16 cellular contexts compared by ENCODE assay signal in the genomic region with DNA sequence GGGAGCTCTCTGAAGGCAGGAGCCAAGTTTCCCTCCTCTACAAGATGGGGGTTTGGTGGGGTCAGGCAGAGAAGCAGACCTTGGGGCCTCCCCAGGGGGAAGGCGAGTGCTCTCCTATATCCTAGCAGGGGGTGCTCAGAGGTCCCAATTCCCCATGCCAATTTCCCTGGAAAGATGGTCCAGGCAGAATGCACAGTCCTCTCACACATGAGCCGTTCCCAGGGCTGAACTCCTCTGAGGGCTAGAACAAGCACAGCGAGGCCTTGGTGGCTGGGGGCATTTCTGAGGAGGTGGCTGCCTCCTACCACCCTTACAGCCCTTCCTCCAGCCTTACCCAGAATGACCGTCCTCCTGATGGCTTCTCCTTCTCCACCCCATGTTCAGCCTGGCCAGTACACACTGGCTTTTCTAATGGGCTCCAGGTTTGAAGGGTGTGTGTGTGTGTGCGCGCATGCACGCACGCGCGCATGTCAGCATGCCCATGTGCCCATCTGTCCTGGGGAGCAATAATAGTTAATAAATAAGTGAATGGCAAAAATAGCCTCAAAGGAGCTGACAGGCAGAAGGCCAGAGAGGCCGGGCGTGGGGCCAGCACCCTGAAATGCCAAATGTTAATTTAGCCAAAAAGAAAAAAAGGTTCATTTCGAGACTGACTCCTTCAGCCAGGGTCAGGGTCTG. TPM values are rescaled to one million over a fixed set of nuclear protein-coding genes. Genes with fewer than 3 reads are reported as not detected.
DNase-seq lines count a peak whose midpoint lies in the region; TF ChIP-seq lines count a peak whose summit lies in the region.
"Had no signal": no experiment of that assay in that cellular context is flagged by ENCODE, and none has a peak within 500 bp of the region (broad histone marks: within the 10 kb centered on the region; RNA-seq: fewer than 3 reads in every experiment).

No MANE protein-coding gene starts in this region.

- H3K4me3 ChIP-seq in adrenal gland (no peak overlapping the region), fibroblast of the aortic adventitia (ENCODE audit: low read depth, low read length) (no peak overlapping the region), osteoblast (ENCODE audit: insufficient read depth, low read length) (no peak overlapping the region), tibial artery (no peak overlapping the region)
- H3K4me3 ChIP-seq: gastrocnemius medialis, lower lobe of right lung, upper lobe of left lung had no signal

- H4K20me1 ChIP-seq in osteoblast (ENCODE audit: insufficient read depth, low read length) = no peaks in the 10 kb centered on the region

- H3K36me3 ChIP-seq in adrenal gland (replicated peaks in 1 of 2) = no peaks in the 10 kb centered on the region
- no peaks in the 10 kb centered on the region for H3K36me3 ChIP-seq in osteoblast (ENCODE audit: insufficient read depth, low read length)
- no peaks in the 10 kb centered on the region for H3K36me3 ChIP-seq in tibial artery
- H3K36me3 ChIP-seq: gastrocnemius medialis, lower lobe of right lung, upper lobe of left lung had no signal

- H3K9me3 ChIP-seq in adrenal gland (replicated peaks in 1 of 3) = no peaks in the 10 kb centered on the region
- H3K9me3 ChIP-seq in osteoblast (ENCODE audit: low read depth, low read length) = no peaks in the 10 kb centered on the region
- no peaks in the 10 kb centered on the region for H3K9me3 ChIP-seq in tibial artery
- H3K9me3 ChIP-seq: gastrocnemius medialis, lower lobe of right lung, upper lobe of left lung had no signal

- peak overlapping the region in 2 of 5 donors; percentile 16 to 27 for H3K27ac ChIP-seq in adrenal gland
- no peak overlapping the region for H3K27ac ChIP-seq in osteoblast (ENCODE audit: low read depth, low read length)
- H3K27ac ChIP-seq in tibial artery = peak overlapping the region; percentile 90 to 96
- H3K27ac ChIP-seq: HL-60, lower lobe of right lung, upper lobe of left lung had no signal

- no peak overlapping the region for H2AFZ ChIP-seq in osteoblast (ENCODE audit: low read length)

- WGBS in adrenal gland, 4 donors = 19 to 49% (median 41%) methylated on average over 9 to 13 of the region's 13 CpGs

- intact Hi-C loops in adrenal gland (cut with DNase I) = no loop called here
- intact Hi-C loops in tibial artery (cut with DNase I; ENCODE audit: low total_unique reads) = no loop called here

- TF ChIP-seq POLR2A in adrenal gland (IDR thresholded peaks at IDR 0.05) = no peak

- TF ChIP-seq CTCF in adrenal gland (IDR thresholded peaks at IDR 0.05) = no peak
- TF ChIP-seq CTCF in fibroblast of the aortic adventitia (IDR thresholded peaks at IDR 0.05; ENCODE audit: insufficient read depth, low read length) = no peak
- no peak for TF ChIP-seq CTCF in osteoblast (IDR thresholded peaks at IDR 0.05; ENCODE audit: extremely low read depth, low read depth, low read length)
- no peak for TF ChIP-seq CTCF in tibial artery (IDR thresholded peaks at IDR 0.05)

- H3K79me2 ChIP-seq in osteoblast (ENCODE audit: insufficient read depth, low read length) = no peaks in the 10 kb centered on the region

- H3K27me3 ChIP-seq in adrenal gland (no peaks in the 10 kb centered on the region), osteoblast (ENCODE audit: insufficient read depth, low read length) (peaks cover 24% of the 10 kb centered on the region), tibial artery (no peaks in the 10 kb centered on the region)
- H3K27me3 ChIP-seq: upper lobe of left lung had no signal

- no peak overlapping the region for H3K4me2 ChIP-seq in osteoblast (ENCODE audit: insufficient read depth, low read length)

- peak; percentile 68 to 86 (median 77) for DNase-seq in adrenal gland
- DNase-seq in fibroblast of the aortic adventitia (ENCODE audit: low read depth) = peak; percentile 5
- peak; percentile 60 for DNase-seq in osteoblast (ENCODE audit: insufficient read length, low spot score, missing footprints)
- DNase-seq in tibial artery = peak; percentile 54 to 92
- no peak for DNase-seq in SK-N-DZ (ENCODE audit: low spot score)
- DNase-seq in COLO829 (ENCODE audit: low spot score) = no peak
- DNase-seq in NCI-H1092 (lab: John Stamatoyannopoulos, UW) = no peak
- DNase-seq: activated CD4-positive, alpha-beta T cell treated with anti-CD3 and anti-CD28 coated beads, Interleukin-2, amount 50 U/mL, for 4 hours; activated naive CD4-positive, alpha-beta T cell; activated T-cell treated with anti-CD3 and anti-CD28 coated beads for 4 hours; gastrocnemius medialis; lower lobe of right lung; NCI-H2029; NCI-H524 treated with DMSO at 0.1 percent for 48 hours had no signal

- H3K4me1 ChIP-seq in adrenal gland (replicated peaks in 1 of 2) (peaks cover 19 to 38% of the 10 kb centered on the region in 2 donors), osteoblast (ENCODE audit: insufficient read depth, low read length) (no peaks in the 10 kb centered on the region), tibial artery (peaks cover 0 to 100% (median 80%) of the 10 kb centered on the region in 4 donors)
- H3K4me1 ChIP-seq: gastrocnemius medialis had no signal

RNA-seq across cellular contexts. Expression of gene ADCY5, which starts 24.4 kb away (rescaled TPM):
- 10 to 100 TPM in 1 of 8 donors, 1 to 10 TPM in 7; 2.8 to 12.4 (median 5.0) TPM for total RNA-seq in adrenal gland
- polyA plus RNA-seq in adrenal gland = 1 to 10 TPM; 1.6 to 5.4 (median 4.1) TPM
- total RNA-seq in fibroblast of the aortic adventitia (ENCODE audit: low replicate concordance) = under 0.01 and 0.41 TPM in 2 replicates
- total RNA-seq in osteoblast = 0.59 and 0.72 TPM in 2 replicates
- 0.53 and 0.58 TPM in 2 replicates for polyA plus RNA-seq in SK-N-DZ (2014; cell fraction: cytosol; rRNA removed)
- polyA plus RNA-seq in SK-N-DZ (2014; cell fraction: nucleus; rRNA removed) = 0.37 and 0.51 TPM in 2 replicates

Comparison
In these comparisons a context has a peak if more than half of its experiments do, and no peak if none do; other contexts are left out.
1. DNase-seq: peak in adrenal gland (7 of 7), fibroblast of the aortic adventitia (single experiment), osteoblast (single experiment) and tibial artery (2 of 2); none in SK-N-DZ (single experiment), COLO829 (single experiment) and NCI-H1092 (single experiment).